In genomic region chr6:132054525-132054924, GRCh38 we compare ENCODE assay signal across 1 cellular context.
TF ChIP-seq lines count a peak whose summit lies in the region.

No MANE protein-coding gene starts in this region.

TF ChIP-seq in HepG2, 621 proteins besides CTCF, POLR2A, EP300 and RAD21 (continued from another document):
- TF ChIP-seq ATF4 (CRISPR knock-in tag; IDR thresholded peaks at IDR 0.05) (0 out of 4 replicates have a peak, but pooled peaks of 1 of the 2 experiments have one; percentile 19), ARID3A (IDR thresholded peaks at IDR 0.05; ENCODE audit: low read depth, low read length) (0 out of 2 replicates have a peak, but pooled peaks have one; percentile 34)
